In the genomic region with DNA sequence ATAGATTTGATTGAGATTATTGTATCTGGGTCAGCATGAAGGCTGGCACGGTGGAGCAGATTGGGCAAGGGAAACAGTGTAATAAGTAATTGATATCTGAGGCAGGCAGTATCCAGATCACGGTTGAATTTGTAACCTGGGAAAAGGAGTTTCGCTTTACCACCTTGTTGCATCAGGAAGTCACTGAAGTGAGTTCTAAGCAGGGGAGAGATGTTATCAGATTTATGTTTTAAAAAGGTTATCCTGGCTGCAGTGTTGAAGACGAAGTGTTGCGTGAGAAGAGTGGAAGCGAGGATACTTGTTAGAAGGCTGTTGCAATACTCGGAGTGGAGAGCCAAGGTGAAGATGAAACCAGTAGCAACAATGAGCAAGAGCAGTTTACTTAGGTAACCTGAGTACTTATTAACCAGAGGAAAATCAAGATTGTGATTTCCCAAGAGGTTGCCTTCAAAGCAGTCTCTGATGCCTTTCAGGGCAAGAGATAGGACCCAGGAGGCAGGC, we compare ENCODE assay signal across 19 cellular contexts.
DNase-seq lines count a peak whose midpoint lies in the region; ATAC-seq and TF ChIP-seq lines count a peak whose summit lies in the region.
"Had no signal": no experiment of that assay in that cellular context is flagged by ENCODE, and none has a peak within 500 bp of the region (broad histone marks: within the 10 kb centered on the region; RNA-seq: fewer than 3 reads in every experiment).

No MANE protein-coding gene starts in this region.

- no peaks in the 10 kb centered on the region for H3K36me3 Mint-ChIP-seq in activated T-cell treated with anti-CD3 and anti-CD28 coated beads, Interleukin-2, amount 50 U/mL, for 4 hours (ENCODE audit: insufficient read depth)
- H3K36me3 Mint-ChIP-seq: naive thymus-derived CD4-positive, alpha-beta T cell had no signal

- WGBS in right lobe of liver (ENCODE audit: insufficient coverage, low coverage, low lambda C conversion rate, missing lambda C conversion rate): 29% methylated on average over 7 of the region's 7 CpGs
- WGBS in heart right ventricle, 2 donors: 92 to 95% methylated on average over 7 of the region's 7 CpGs

- H3K9ac ChIP-seq in endocrine pancreas (ENCODE audit: control insufficient read depth, insufficient read depth, low read length): no peak overlapping the region
- H3K9ac ChIP-seq: BLaER1 had no signal

- H3K4me3 Mint-ChIP-seq in activated T-cell treated with anti-CD3 and anti-CD28 coated beads, Interleukin-2, amount 50 U/mL, for 4 hours: peak overlapping the region; percentile 29
- H3K4me3 Mint-ChIP-seq: activated naive CD8-positive, alpha-beta T cell treated with anti-CD3 and anti-CD28 coated beads, Interleukin-2, amount 50 U/mL, for 24 hours; dendritic cell treated with granulocyte-macrophage colony-stimulating factor and Interleukin-4, amounts not matched to agents 40 ng/mL and 50 ng/mL, for 4 days; H9 had no signal

- no peak for ATAC-seq in activated T-cell treated with anti-CD3 and anti-CD28 coated beads, Interleukin-2, amount 50 U/mL, for 4 hours
- ATAC-seq in right lobe of liver (peak; percentile 89 to 96 (median 91)), upper lobe of right lung (peak; percentile 91), heart right ventricle (no peak), GM21723 (IDR thresholded peaks at IDR 0.05; ENCODE audit: unreplicated experiment) (no peak)
- ATAC-seq: activated CD4-positive, CD25-positive, alpha-beta regulatory T cell treated with anti-CD3 and anti-CD28 coated beads, Interleukin-2, amount 50 U/mL, for 24 hours; activated naive CD8-positive, alpha-beta T cell treated with anti-CD3 and anti-CD28 coated beads, Interleukin-2, amount 50 U/mL, for 24 hours; naive thymus-derived CD4-positive, alpha-beta T cell had no signal

- H3K4me1 ChIP-seq in endocrine pancreas (ENCODE audit: control insufficient read depth, insufficient read depth, low read length) (peaks cover 5% of the 10 kb centered on the region), right lobe of liver (peaks cover 0 to 17% (median 4%) of the 10 kb centered on the region in 4 donors), upper lobe of right lung (no peaks in the 10 kb centered on the region), heart right ventricle (no peaks in the 10 kb centered on the region)
- H3K4me1 ChIP-seq: BLaER1 had no signal

- TF ChIP-seq CTCF in right lobe of liver (IDR thresholded peaks at IDR 0.05): no peak
- no peak for TF ChIP-seq CTCF in upper lobe of right lung (IDR thresholded peaks at IDR 0.05)
- TF ChIP-seq CTCF in heart right ventricle (IDR thresholded peaks at IDR 0.05): no peak

- no peaks in the 10 kb centered on the region for H3K27me3 Mint-ChIP-seq in activated T-cell treated with anti-CD3 and anti-CD28 coated beads, Interleukin-2, amount 50 U/mL, for 4 hours (ENCODE audit: low read depth)
- H3K27me3 Mint-ChIP-seq: activated naive CD8-positive, alpha-beta T cell treated with anti-CD3 and anti-CD28 coated beads, Interleukin-2, amount 50 U/mL, for 24 hours; dendritic cell treated with granulocyte-macrophage colony-stimulating factor and Interleukin-4, amounts not matched to agents 40 ng/mL and 50 ng/mL, for 4 days had no signal

- H3K36me3 ChIP-seq in endocrine pancreas (ENCODE audit: control insufficient read depth, insufficient read depth, low read length) (no peaks in the 10 kb centered on the region), right lobe of liver (no peaks in the 10 kb centered on the region), upper lobe of right lung (no peaks in the 10 kb centered on the region), heart right ventricle (no peaks in the 10 kb centered on the region)
- H3K36me3 ChIP-seq: BLaER1 had no signal

- H3K27me3 ChIP-seq in endocrine pancreas (ENCODE audit: control insufficient read depth, insufficient read depth, low read length) (no peaks in the 10 kb centered on the region), right lobe of liver (no peaks in the 10 kb centered on the region), upper lobe of right lung (no peaks in the 10 kb centered on the region), heart right ventricle (peaks cover 0 to 4% (median 0%) of the 10 kb centered on the region in 7 donors)
- H3K27me3 ChIP-seq: BLaER1 had no signal

- no peaks in the 10 kb centered on the region for H3K9me3 Mint-ChIP-seq in activated T-cell treated with anti-CD3 and anti-CD28 coated beads, Interleukin-2, amount 50 U/mL, for 4 hours
- H3K9me3 Mint-ChIP-seq: activated naive CD8-positive, alpha-beta T cell treated with anti-CD3 and anti-CD28 coated beads, Interleukin-2, amount 50 U/mL, for 24 hours; dendritic cell treated with granulocyte-macrophage colony-stimulating factor and Interleukin-4, amounts not matched to agents 40 ng/mL and 50 ng/mL, for 4 days; H9; naive thymus-derived CD4-positive, alpha-beta T cell had no signal

- no peak for TF ChIP-seq POLR2A in right lobe of liver (IDR thresholded peaks at IDR 0.05)

- intact Hi-C loops in right lobe of liver (cut with DNase I): no loop called here
- intact Hi-C loops in upper lobe of right lung (cut with DNase I): no loop called here
- intact Hi-C loops in heart right ventricle (cut with DNase I): no loop called here

- H3K27ac ChIP-seq in right lobe of liver: peak overlapping the region; percentile 52 to 83 (median 63)
- H3K27ac ChIP-seq in upper lobe of right lung: peak overlapping the region; percentile 55
- no peak overlapping the region for H3K27ac ChIP-seq in heart right ventricle
- H3K27ac ChIP-seq: BLaER1 had no signal

- H3K4me3 ChIP-seq in endocrine pancreas (ENCODE audit: control insufficient read depth, insufficient read depth, low read length) (peak overlapping the region; percentile 28), right lobe of liver (peak overlapping the region; percentile 17 to 55 (median 50)), upper lobe of right lung (peak overlapping the region; percentile 13), heart right ventricle (no peak overlapping the region)
- H3K4me3 ChIP-seq: BLaER1, smooth muscle cell had no signal

- H3K9me3 ChIP-seq in endocrine pancreas (ENCODE audit: control insufficient read depth, low read length): no peaks in the 10 kb centered on the region
- no peaks in the 10 kb centered on the region for H3K9me3 ChIP-seq in right lobe of liver
- no peaks in the 10 kb centered on the region for H3K9me3 ChIP-seq in upper lobe of right lung
- H3K9me3 ChIP-seq in heart right ventricle: no peaks in the 10 kb centered on the region
- H3K9me3 ChIP-seq: BLaER1 had no signal

- H3K4me1 Mint-ChIP-seq in activated T-cell treated with anti-CD3 and anti-CD28 coated beads, Interleukin-2, amount 50 U/mL, for 4 hours (ENCODE audit: low read depth): peaks cover 5% of the 10 kb centered on the region
- H3K4me1 Mint-ChIP-seq: activated naive CD8-positive, alpha-beta T cell treated with anti-CD3 and anti-CD28 coated beads, Interleukin-2, amount 50 U/mL, for 24 hours; H9 had no signal

- no peak for DNase-seq in activated T-cell treated with anti-CD3 and anti-CD28 coated beads, Interleukin-2, amount 50 U/mL, for 4 hours
- DNase-seq in activated T-cell treated with anti-CD3 and anti-CD28 coated beads, Interleukin-2, amount 50 U/mL, for 48 hours: no peak
- DNase-seq in right lobe of liver (peak; percentile 34 to 75 (median 60)), upper lobe of right lung (no peak), heart right ventricle (no peak), DMS153 (lab: John Stamatoyannopoulos, UW) (no peak)
- DNase-seq: activated naive CD8-positive, alpha-beta T cell treated with anti-CD3 and anti-CD28 coated beads, Interleukin-2, amount 50 U/mL, for 24 hours; H9; naive thymus-derived CD4-positive, alpha-beta T cell; NCI-H1417 treated with DMSO at 0.1 percent for 48 hours; NCI-H226; stimulated activated CD4-positive, alpha-beta T cell treated with anti-CD3 and anti-CD28 coated beads, Interleukin-4, amount 100 ng/mL, for 4 hours; T1000 had no signal

Comparison
In these comparisons a context has a peak if more than half of its experiments do, and no peak if none do; other contexts are left out.
1. ATAC-seq: peak in right lobe of liver (4 of 4) and upper lobe of right lung (single experiment); none in activated T-cell treated with anti-CD3 and anti-CD28 coated beads, Interleukin-2, amount 50 U/mL, for 4 hours (0 of 2), heart right ventricle (0 of 8) and GM21723 (single experiment).
2. DNase-seq: peak in right lobe of liver (3 of 3); none in activated T-cell treated with anti-CD3 and anti-CD28 coated beads, Interleukin-2, amount 50 U/mL, for 4 hours (single experiment), activated T-cell treated with anti-CD3 and anti-CD28 coated beads, Interleukin-2, amount 50 U/mL, for 48 hours (0 of 2), upper lobe of right lung (single experiment), heart right ventricle (0 of 2) and DMS153 (single experiment).
3. H3K4me3 ChIP-seq: peak in endocrine pancreas (single experiment), right lobe of liver (3 of 3) and upper lobe of right lung (single experiment); none in heart right ventricle (0 of 10).
4. H3K27ac ChIP-seq: peak in right lobe of liver (3 of 3) and upper lobe of right lung (single experiment); none in heart right ventricle (0 of 10).